In the genomic region with DNA sequence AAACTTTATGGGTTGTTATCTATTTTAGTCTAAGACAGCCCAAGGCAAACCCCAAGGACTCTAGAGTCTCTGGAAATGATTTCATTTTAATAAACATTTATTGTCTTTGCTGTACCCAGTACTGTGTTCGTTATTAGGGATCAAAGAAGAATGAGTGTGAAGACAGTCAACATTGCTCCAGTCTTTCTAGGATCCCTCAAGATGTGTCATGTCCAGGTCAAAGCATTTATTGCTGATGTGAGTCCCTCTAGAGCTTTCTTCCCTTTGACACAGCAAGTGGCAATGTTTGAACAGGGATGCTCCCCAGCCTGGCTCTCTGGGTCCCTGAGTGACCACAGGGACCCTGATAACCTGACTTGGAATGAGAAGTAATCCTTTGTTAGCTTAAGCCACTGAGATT, we compare ENCODE assay signal across 1 cellular context.
TF ChIP-seq lines count a peak whose summit lies in the region.

No MANE protein-coding gene starts in this region.

TF ChIP-seq in HCT116, 20 proteins besides CTCF, POLR2A, EP300 and RAD21 (continued from another document):
- TF ChIP-seq, protein P1, sequence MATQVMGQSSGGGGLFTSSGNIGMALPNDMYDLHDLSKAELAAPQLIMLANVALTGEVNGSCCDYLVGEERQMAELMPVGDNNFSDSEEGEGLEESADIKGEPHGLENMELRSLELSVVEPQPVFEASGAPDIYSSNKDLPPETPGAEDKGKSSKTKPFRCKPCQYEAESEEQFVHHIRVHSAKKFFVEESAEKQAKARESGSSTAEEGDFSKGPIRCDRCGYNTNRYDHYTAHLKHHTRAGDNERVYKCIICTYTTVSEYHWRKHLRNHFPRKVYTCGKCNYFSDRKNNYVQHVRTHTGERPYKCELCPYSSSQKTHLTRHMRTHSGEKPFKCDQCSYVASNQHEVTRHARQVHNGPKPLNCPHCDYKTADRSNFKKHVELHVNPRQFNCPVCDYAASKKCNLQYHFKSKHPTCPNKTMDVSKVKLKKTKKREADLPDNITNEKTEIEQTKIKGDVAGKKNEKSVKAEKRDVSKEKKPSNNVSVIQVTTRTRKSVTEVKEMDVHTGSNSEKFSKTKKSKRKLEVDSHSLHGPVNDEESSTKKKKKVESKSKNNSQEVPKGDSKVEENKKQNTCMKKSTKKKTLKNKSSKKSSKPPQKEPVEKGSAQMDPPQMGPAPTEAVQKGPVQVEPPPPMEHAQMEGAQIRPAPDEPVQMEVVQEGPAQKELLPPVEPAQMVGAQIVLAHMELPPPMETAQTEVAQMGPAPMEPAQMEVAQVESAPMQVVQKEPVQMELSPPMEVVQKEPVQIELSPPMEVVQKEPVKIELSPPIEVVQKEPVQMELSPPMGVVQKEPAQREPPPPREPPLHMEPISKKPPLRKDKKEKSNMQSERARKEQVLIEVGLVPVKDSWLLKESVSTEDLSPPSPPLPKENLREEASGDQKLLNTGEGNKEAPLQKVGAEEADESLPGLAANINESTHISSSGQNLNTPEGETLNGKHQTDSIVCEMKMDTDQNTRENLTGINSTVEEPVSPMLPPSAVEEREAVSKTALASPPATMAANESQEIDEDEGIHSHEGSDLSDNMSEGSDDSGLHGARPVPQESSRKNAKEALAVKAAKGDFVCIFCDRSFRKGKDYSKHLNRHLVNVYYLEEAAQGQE (IDR thresholded peaks at IDR 0.05; ENCODE audit: low read depth): no peak
- TF ChIP-seq ELF1 (IDR thresholded peaks at IDR 0.05; ENCODE audit: borderline replicate concordance, low read depth): no peak
- TF ChIP-seq ZBTB33 (IDR thresholded peaks at IDR 0.05; ENCODE audit: extremely low read depth, insufficient replicate concordance, low read length): no peak
- TF ChIP-seq ZFX (IDR thresholded peaks at IDR 0.05): no peak
- no peak for TF ChIP-seq ATF3 (IDR thresholded peaks at IDR 0.05)
- no peak for TF ChIP-seq JUND (IDR thresholded peaks at IDR 0.05)
- no peak for TF ChIP-seq EZH2phosphoT487 (IDR thresholded peaks at IDR 0.05; ENCODE audit: borderline replicate concordance)
